Comparison of ENCODE assay signal across 1 cellular context in genomic region chr7:73870041-73870492, GRCh38.
TF ChIP-seq lines count a peak whose summit lies in the region.

No MANE protein-coding gene starts in this region.

TF ChIP-seq in HepG2, 621 proteins besides CTCF, POLR2A, EP300 and RAD21 (continued from another document):
- TF ChIP-seq BCLAF1 (IDR thresholded peaks at IDR 0.05): no peak
